Comparison of ENCODE assay signal across 2 cellular contexts in the genomic region with DNA sequence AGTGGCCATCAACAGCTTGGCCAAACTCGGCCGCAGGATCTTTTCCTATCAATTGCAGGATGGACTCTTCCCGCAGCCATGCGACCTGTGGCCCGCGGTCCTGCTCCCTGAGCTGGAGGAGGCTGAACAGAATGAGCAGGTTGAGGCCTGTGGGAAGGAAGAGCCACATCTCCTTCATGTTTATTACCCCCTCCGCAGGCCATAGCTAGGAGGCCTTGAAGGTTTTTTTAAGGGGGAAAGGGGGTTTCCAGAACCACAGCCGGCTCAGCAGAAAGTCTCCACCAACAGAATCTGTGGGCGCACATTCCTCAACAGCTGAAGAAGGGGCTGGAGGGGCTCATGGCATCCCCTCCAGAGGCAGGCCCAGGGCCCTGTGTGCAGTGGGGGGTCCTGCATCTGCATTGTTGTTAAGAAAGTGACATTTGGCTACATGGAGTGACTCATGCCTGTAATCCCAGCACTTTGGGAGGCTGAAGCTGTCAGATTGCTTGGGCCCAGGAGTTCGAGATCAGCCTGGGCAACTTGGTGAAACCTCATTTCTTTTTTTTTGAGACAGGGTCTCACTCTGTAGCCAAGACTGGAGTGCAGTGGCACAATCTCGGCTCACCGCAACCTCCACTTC.
TF ChIP-seq lines count a peak whose summit lies in the region.

No MANE protein-coding gene starts in this region.

TF ChIP-seq in HCT116, 20 proteins besides CTCF, POLR2A, EP300 and RAD21:
- TF ChIP-seq ZFX (IDR thresholded peaks at IDR 0.05): no peak
- no peak for TF ChIP-seq EGR1 (IDR thresholded peaks at IDR 0.05; ENCODE audit: low read depth)
- no peak for TF ChIP-seq JUND (IDR thresholded peaks at IDR 0.05)
- TF ChIP-seq, protein P1, sequence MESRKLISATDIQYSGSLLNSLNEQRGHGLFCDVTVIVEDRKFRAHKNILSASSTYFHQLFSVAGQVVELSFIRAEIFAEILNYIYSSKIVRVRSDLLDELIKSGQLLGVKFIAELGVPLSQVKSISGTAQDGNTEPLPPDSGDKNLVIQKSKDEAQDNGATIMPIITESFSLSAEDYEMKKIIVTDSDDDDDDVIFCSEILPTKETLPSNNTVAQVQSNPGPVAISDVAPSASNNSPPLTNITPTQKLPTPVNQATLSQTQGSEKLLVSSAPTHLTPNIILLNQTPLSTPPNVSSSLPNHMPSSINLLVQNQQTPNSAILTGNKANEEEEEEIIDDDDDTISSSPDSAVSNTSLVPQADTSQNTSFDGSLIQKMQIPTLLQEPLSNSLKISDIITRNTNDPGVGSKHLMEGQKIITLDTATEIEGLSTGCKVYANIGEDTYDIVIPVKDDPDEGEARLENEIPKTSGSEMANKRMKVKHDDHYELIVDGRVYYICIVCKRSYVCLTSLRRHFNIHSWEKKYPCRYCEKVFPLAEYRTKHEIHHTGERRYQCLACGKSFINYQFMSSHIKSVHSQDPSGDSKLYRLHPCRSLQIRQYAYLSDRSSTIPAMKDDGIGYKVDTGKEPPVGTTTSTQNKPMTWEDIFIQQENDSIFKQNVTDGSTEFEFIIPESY (IDR thresholded peaks at IDR 0.05; ENCODE audit: extremely low read depth, insufficient replicate concordance, low read length): no peak
- TF ChIP-seq, protein P2, sequence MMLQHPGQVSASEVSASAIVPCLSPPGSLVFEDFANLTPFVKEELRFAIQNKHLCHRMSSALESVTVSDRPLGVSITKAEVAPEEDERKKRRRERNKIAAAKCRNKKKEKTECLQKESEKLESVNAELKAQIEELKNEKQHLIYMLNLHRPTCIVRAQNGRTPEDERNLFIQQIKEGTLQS (IDR thresholded peaks at IDR 0.05): no peak
- no peak for TF ChIP-seq TCF7L2 (IDR thresholded peaks at IDR 0.05; ENCODE audit: borderline replicate concordance, extremely low read depth, insufficient read depth, insufficient read length)
- no peak for TF ChIP-seq SP1 (IDR thresholded peaks at IDR 0.05; ENCODE audit: low read depth)
- no peak for TF ChIP-seq CBX3 (IDR thresholded peaks at IDR 0.05; ENCODE audit: low read depth)
- no peak for TF ChIP-seq SIN3A (IDR thresholded peaks at IDR 0.05; ENCODE audit: low read depth)
- TF ChIP-seq SRF (IDR thresholded peaks at IDR 0.05; ENCODE audit: low read depth): no peak
- no peak for TF ChIP-seq ELF1 (IDR thresholded peaks at IDR 0.05; ENCODE audit: borderline replicate concordance, low read depth)
- TF ChIP-seq, protein P3, sequence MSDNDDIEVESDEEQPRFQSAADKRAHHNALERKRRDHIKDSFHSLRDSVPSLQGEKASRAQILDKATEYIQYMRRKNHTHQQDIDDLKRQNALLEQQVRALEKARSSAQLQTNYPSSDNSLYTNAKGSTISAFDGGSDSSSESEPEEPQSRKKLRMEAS (IDR thresholded peaks at IDR 0.05): no peak
- no peak for TF ChIP-seq ZNF274 (IDR thresholded peaks at IDR 0.05; ENCODE audit: low read depth, low read length)
- TF ChIP-seq YY1 (IDR thresholded peaks at IDR 0.05; ENCODE audit: extremely low read depth, insufficient replicate concordance, low read depth, low read length): no peak
- TF ChIP-seq EZH2 (IDR thresholded peaks at IDR 0.05): no peak
- TF ChIP-seq EZH2phosphoT487 (IDR thresholded peaks at IDR 0.05; ENCODE audit: borderline replicate concordance): no peak
- TF ChIP-seq, protein P4, sequence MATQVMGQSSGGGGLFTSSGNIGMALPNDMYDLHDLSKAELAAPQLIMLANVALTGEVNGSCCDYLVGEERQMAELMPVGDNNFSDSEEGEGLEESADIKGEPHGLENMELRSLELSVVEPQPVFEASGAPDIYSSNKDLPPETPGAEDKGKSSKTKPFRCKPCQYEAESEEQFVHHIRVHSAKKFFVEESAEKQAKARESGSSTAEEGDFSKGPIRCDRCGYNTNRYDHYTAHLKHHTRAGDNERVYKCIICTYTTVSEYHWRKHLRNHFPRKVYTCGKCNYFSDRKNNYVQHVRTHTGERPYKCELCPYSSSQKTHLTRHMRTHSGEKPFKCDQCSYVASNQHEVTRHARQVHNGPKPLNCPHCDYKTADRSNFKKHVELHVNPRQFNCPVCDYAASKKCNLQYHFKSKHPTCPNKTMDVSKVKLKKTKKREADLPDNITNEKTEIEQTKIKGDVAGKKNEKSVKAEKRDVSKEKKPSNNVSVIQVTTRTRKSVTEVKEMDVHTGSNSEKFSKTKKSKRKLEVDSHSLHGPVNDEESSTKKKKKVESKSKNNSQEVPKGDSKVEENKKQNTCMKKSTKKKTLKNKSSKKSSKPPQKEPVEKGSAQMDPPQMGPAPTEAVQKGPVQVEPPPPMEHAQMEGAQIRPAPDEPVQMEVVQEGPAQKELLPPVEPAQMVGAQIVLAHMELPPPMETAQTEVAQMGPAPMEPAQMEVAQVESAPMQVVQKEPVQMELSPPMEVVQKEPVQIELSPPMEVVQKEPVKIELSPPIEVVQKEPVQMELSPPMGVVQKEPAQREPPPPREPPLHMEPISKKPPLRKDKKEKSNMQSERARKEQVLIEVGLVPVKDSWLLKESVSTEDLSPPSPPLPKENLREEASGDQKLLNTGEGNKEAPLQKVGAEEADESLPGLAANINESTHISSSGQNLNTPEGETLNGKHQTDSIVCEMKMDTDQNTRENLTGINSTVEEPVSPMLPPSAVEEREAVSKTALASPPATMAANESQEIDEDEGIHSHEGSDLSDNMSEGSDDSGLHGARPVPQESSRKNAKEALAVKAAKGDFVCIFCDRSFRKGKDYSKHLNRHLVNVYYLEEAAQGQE (IDR thresholded peaks at IDR 0.05; ENCODE audit: low read depth): no peak
- no peak for TF ChIP-seq POLR2AphosphoS5 (IDR thresholded peaks at IDR 0.05; ENCODE audit: low read depth, low read length)
- no peak for TF ChIP-seq FOSL1 (IDR thresholded peaks at IDR 0.05; ENCODE audit: low read depth)

TF ChIP-seq in GM12878, 131 proteins besides CTCF, POLR2A, EP300 and RAD21:
- TF ChIP-seq, protein P5, sequence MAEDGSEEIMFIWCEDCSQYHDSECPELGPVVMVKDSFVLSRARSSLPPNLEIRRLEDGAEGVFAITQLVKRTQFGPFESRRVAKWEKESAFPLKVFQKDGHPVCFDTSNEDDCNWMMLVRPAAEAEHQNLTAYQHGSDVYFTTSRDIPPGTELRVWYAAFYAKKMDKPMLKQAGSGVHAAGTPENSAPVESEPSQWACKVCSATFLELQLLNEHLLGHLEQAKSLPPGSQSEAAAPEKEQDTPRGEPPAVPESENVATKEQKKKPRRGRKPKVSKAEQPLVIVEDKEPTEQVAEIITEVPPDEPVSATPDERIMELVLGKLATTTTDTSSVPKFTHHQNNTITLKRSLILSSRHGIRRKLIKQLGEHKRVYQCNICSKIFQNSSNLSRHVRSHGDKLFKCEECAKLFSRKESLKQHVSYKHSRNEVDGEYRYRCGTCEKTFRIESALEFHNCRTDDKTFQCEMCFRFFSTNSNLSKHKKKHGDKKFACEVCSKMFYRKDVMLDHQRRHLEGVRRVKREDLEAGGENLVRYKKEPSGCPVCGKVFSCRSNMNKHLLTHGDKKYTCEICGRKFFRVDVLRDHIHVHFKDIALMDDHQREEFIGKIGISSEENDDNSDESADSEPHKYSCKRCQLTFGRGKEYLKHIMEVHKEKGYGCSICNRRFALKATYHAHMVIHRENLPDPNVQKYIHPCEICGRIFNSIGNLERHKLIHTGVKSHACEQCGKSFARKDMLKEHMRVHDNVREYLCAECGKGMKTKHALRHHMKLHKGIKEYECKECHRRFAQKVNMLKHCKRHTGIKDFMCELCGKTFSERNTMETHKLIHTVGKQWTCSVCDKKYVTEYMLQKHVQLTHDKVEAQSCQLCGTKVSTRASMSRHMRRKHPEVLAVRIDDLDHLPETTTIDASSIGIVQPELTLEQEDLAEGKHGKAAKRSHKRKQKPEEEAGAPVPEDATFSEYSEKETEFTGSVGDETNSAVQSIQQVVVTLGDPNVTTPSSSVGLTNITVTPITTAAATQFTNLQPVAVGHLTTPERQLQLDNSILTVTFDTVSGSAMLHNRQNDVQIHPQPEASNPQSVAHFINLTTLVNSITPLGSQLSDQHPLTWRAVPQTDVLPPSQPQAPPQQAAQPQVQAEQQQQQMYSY (CRISPR knock-in tag; IDR thresholded peaks at IDR 0.05): no peak
- TF ChIP-seq ZNF384 (IDR thresholded peaks at IDR 0.05; ENCODE audit: borderline replicate concordance, low read depth, low read length) (peak; percentile 48), RCOR1 (conservative IDR thresholded peaks at IDR 0.05; ENCODE audit: low read depth, low read length) (no peak), STAT3 (IDR thresholded peaks at IDR 0.05; ENCODE audit: low read depth, low read length) (no peak), IKZF1 (conservative IDR thresholded peaks at IDR 0.05) (no peak), RUNX3 (IDR thresholded peaks at IDR 0.05; ENCODE audit: low read length) (peak; percentile 38; the same call in 1 of the 2 replicates), RELA (IDR thresholded peaks at IDR 0.05; ENCODE audit: borderline replicate concordance, partially characterized antibody) (no peak), POLR2AphosphoS5 (IDR thresholded peaks at IDR 0.05; ENCODE audit: low read length) (no peak), PML (IDR thresholded peaks at IDR 0.05; ENCODE audit: low read length) (no peak)
- TF ChIP-seq, protein P6, sequence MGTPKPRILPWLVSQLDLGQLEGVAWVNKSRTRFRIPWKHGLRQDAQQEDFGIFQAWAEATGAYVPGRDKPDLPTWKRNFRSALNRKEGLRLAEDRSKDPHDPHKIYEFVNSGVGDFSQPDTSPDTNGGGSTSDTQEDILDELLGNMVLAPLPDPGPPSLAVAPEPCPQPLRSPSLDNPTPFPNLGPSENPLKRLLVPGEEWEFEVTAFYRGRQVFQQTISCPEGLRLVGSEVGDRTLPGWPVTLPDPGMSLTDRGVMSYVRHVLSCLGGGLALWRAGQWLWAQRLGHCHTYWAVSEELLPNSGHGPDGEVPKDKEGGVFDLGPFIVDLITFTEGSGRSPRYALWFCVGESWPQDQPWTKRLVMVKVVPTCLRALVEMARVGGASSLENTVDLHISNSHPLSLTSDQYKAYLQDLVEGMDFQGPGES (IDR thresholded peaks at IDR 0.05): no peak
- TF ChIP-seq, protein P1 (IDR thresholded peaks at IDR 0.05): no peak
